ENCODE assay signal across 8 cellular contexts in the genomic region with DNA sequence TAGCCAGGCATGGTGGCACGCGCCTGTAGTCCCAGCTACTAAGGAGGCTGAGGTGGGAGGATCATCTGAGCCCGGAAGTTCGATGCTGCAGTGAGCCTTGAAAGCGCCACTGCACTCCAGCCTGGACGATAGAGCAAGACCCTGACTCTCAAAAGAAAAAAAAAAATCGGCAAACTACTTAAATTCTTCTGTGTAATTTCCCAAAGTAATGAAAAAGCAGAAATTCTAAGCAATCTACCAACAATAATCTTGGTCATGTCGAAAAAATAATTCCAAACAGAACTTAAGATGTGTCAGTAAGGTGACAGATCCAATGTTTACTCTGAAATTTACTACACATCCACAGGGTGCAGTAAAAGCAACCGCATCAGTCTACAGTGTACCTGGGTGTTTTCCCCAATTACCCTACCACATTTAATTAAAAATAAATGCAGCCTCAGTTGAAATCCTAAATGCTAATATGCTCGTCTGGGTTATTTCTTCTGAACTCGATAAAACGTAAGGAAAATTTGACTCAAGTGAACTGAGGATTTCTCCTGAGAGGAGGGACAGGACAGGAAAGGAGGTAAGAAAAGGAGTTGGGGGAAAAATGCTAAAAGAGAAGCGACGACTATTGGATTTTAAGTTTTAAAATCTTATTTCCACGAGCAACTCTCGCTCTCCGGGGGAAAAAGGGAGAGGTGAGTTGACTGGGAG. TPM values are rescaled to one million over a fixed set of nuclear protein-coding genes. Genes with fewer than 3 reads are reported as not detected.
A peak's percentile ranks its signal among the peaks of the same experiment; 100 is the strongest.
DNase-seq lines count a peak whose midpoint lies in the region; ATAC-seq and TF ChIP-seq lines count a peak whose summit lies in the region.

No MANE protein-coding gene starts in this region.

- CTCF ChIA-PET in WTC11 (lab: Charles Lee): interaction anchor here (0.6 to 1.5 kb wide), 8 partner anchors 14 to 206 kb away, joined by 3 to 7 read pairs (median 3); a partner anchor contains a TSS

- H3K36me3 Mint-ChIP-seq in WTC11: 0 out of 2 replicates have a peak, but pooled peaks cover 3% of the 10 kb centered on the region

- H3K9me3 Mint-ChIP-seq in WTC11: no peaks in the 10 kb centered on the region

- ATAC-seq in HG03520 (IDR thresholded peaks at IDR 0.05; ENCODE audit: unreplicated experiment) (peak; percentile 16), WTC11 (no peak)

- peaks cover 12% of the 10 kb centered on the region; the same call in 1 of the 2 replicates for H3K4me1 Mint-ChIP-seq in WTC11

- peak overlapping the region; percentile 97 for H3K27ac Mint-ChIP-seq in WTC11

- H3K27me3 Mint-ChIP-seq in WTC11 (ENCODE audit: low read depth): no peaks in the 10 kb centered on the region

- H3K4me3 ChIP-seq in foreskin fibroblast (ENCODE audit: low read depth in 1 of 2, low read length in 2 of 2): peak overlapping the region; percentile 96 to 99

- peak overlapping the region; percentile 95 for H3K4me3 Mint-ChIP-seq in WTC11

- POLR2A ChIA-PET in WTC11 (lab: Charles Lee): no interaction called here

- TF ChIP-seq CTCF in WTC11 (IDR thresholded peaks at IDR 0.05): no peak
- no peak for TF ChIP-seq CTCF in foreskin fibroblast (IDR thresholded peaks at IDR 0.05; ENCODE audit: low read depth, low read length)

- DNase-seq in NCI-H1417 (lab: John Stamatoyannopoulos, UW) (peak in 2 of 3 experiments; percentile 35 to 63), NCI-H1417 treated with DMSO at 0.1 percent for 48 hours (lab: John Stamatoyannopoulos, UW) (no peak), WTC11 (ENCODE audit: low spot score) (no peak), foreskin fibroblast (peak in 1 of 2 donors; percentile 9), renal cortical epithelial cell (ENCODE audit: low read depth) (peak; percentile 13), midbrain (lab: John Stamatoyannopoulos, UW) (no peak)
- DNase-seq in stimulated activated CD4-positive, alpha-beta T cell treated with anti-CD3 and anti-CD28 coated beads, Interleukin-4, amount 100 ng/mL, for 4 hours: no peak

TF ChIP-seq in WTC11, 78 proteins besides CTCF, POLR2A, EP300 and RAD21:
- TF ChIP-seq KAT7 (CRISPR knock-in tag; IDR thresholded peaks at IDR 0.05; ENCODE audit: borderline replicate concordance): no peak
- peak; percentile 84 for TF ChIP-seq ZNF121 (CRISPR knock-in tag; IDR thresholded peaks at IDR 0.05)
TF ChIP-seq in WTC11: peak in this region for 1.

RNA-seq across cellular contexts. Expression of a gene that starts 0.8 kb away (rescaled TPM):
- total RNA-seq in WTC11 (2021) (132 to 140 TPM (median 133 TPM) in 3 replicates), renal cortical epithelial cell (155 and 167 TPM in 2 replicates)

RNA-seq across cellular contexts. Expression of a gene that starts 44.1 kb away (rescaled TPM):
- total RNA-seq in WTC11 (2021) (12.8 to 14.4 TPM (median 13.7 TPM) in 3 replicates), renal cortical epithelial cell (54.5 and 62.9 TPM in 2 replicates)

RNA-seq across cellular contexts. Expression of a gene that starts 48.4 kb away (rescaled TPM):
- total RNA-seq in WTC11 (2021) (72.3 to 73.9 TPM (median 73.6 TPM) in 3 replicates), renal cortical epithelial cell (105 and 151 TPM in 2 replicates)

Comparison
In these comparisons a context has a peak if more than half of its experiments do, and no peak if none do; other contexts are left out.
1. DNase-seq: peak in NCI-H1417 (2 of 3) and renal cortical epithelial cell (single experiment); none in NCI-H1417 treated with DMSO at 0.1 percent for 48 hours (single experiment), WTC11 (single experiment), midbrain (single experiment) and stimulated activated CD4-positive, alpha-beta T cell treated with anti-CD3 and anti-CD28 coated beads, Interleukin-4, amount 100 ng/mL, for 4 hours (0 of 2).